In the genomic region with DNA sequence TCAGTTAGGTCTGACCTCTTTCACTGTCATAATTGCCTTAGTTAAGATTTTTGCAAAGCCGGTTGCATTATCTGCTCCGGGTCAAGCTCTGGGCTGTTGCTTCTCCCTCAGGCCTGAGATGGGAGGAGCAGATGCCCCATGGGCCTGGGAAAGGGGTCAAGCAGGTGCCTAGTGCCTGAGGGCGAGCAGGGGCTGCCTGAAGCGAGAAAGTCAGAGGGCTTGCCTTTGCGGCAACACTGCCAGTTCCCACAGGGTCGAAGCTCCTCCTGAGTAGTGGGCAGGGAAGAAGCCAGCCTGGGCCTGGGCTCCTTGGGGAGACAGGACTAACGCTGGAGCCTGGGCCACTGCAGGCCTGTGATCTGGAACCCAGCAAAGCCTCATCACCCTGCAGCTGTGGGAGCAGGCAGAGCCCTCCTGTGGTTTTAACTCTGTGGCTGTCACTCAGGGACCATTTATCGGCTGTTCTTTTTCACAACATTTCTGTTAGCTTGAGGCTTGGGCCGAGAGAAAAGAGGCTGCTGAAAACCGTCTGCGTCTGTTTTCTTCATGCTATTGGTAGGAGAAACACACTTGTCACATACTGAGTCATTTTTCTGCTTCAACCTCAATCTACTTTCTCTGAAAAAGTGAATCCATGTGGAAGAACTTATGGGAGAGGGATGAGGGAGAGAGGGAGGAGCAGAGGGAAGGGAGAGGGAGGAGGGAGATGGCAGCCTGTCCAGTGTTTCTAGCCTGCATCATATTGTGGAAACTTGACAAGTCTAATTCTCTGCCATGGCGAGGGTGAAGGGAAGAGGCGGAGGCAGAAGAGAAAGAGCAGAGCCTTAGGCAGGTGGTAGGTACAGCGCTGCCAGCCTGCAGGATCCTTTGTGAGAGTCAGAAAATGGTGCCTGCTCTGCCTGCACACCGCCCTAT, we compare ENCODE assay signal across 8 cellular contexts.
DNase-seq lines count a peak whose midpoint lies in the region; ATAC-seq and TF ChIP-seq lines count a peak whose summit lies in the region.

No MANE protein-coding gene starts in this region.

- DNase-seq in DMS 273 treated with DMSO at 0.1 percent for 48 hours (lab: John Stamatoyannopoulos, UW) (peak; percentile 9), left ventricle myocardium superior (peak; percentile 60), NCI-H1092 treated with DMSO at 0.1 percent for 48 hours (lab: John Stamatoyannopoulos, UW) (no peak), DMS153 (lab: John Stamatoyannopoulos, UW) (no peak)

- intact Hi-C loops in left ventricle myocardium superior (cut with micrococcal nuclease): no loop called here

- ATAC-seq in HG03045 (IDR thresholded peaks at IDR 0.05; ENCODE audit: unreplicated experiment) (peak; percentile 71), SK-N-SH treated with all-trans-retinoic acid at 6 μM for 48 hours (peak; percentile 74), left ventricle myocardium superior (peak; percentile 65), GM18498 (IDR thresholded peaks at IDR 0.05; ENCODE audit: unreplicated experiment) (no peak), HG03439 (IDR thresholded peaks at IDR 0.05; ENCODE audit: unreplicated experiment) (no peak)

TF ChIP-seq in SK-N-SH treated with all-trans-retinoic acid at 6 μM for 48 hours, 23 proteins besides CTCF, POLR2A, EP300 and RAD21:
- TF ChIP-seq CSDC2 (CRISPR knock-in tag; IDR thresholded peaks at IDR 0.05) (peak; percentile 87), ARNTL (CRISPR knock-in tag; IDR thresholded peaks at IDR 0.05; ENCODE audit: borderline replicate concordance, low read depth) (no peak), OSR1 (CRISPR knock-in tag; IDR thresholded peaks at IDR 0.05) (no peak), GLIS3 (CRISPR knock-in tag; IDR thresholded peaks at IDR 0.05) (no peak), ZFP3 (CRISPR knock-in tag; IDR thresholded peaks at IDR 0.05) (no peak)

Comparison
In these comparisons a context has a peak if more than half of its experiments do, and no peak if none do; other contexts are left out.
1. DNase-seq: peak in DMS 273 treated with DMSO at 0.1 percent for 48 hours (single experiment) and left ventricle myocardium superior (single experiment); none in NCI-H1092 treated with DMSO at 0.1 percent for 48 hours (single experiment) and DMS153 (single experiment).
2. ATAC-seq: peak in HG03045 (single experiment), SK-N-SH treated with all-trans-retinoic acid at 6 μM for 48 hours (single experiment) and left ventricle myocardium superior (single experiment); none in GM18498 (single experiment) and HG03439 (single experiment).